Comparison of ENCODE assay signal across 21 cellular contexts in the genomic region with DNA sequence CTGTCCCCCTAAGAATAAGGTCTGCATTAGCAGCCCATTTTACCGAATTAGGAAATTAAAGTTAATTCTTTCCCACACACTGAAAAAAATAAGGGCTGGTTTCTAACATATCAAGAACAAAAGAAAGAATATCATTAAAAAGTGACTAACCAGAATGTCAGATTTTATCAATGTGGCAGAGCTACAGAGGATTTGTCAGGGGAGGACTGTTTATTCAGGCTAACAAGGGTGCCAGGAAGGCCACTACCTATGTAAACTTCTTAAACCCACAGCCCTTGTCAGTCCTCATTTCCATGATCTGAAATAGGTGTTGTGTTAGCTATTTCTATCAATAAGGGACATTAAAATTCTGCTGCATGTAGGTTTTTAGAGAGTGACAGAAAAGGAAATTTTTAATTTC.
A peak's percentile ranks its signal among the peaks of the same experiment; 100 is the strongest.
DNase-seq lines count a peak whose midpoint lies in the region; ATAC-seq and TF ChIP-seq lines count a peak whose summit lies in the region.
"Had no signal": no experiment of that assay in that cellular context is flagged by ENCODE, and none has a peak within 500 bp of the region (broad histone marks: within the 10 kb centered on the region; RNA-seq: fewer than 3 reads in every experiment).

No MANE protein-coding gene starts in this region.

- WGBS in tibial nerve, 2 donors: 66 to 73% methylated on average over 1 of the region's 1 CpG

- H3F3A ChIP-seq in GM23338 (replicated peaks; ENCODE audit: low read depth): no peaks in the 10 kb centered on the region

- H4K20me1 ChIP-seq in GM23338 (replicated peaks; ENCODE audit: insufficient read depth) (no peaks in the 10 kb centered on the region), OCI-LY7 (ENCODE audit: insufficient read depth, low read length) (peaks cover 15% of the 10 kb centered on the region; the same call in 1 of the 2 replicates)

- CTCF ChIA-PET in OCI-LY7 (lab: Charles Lee; ENCODE audit: unreplicated experiment): no interaction called here

- H3K9me3 ChIP-seq in OCI-LY7 (ENCODE audit: low read length) (peaks cover 20% of the 10 kb centered on the region), tibial nerve (peaks cover 0 to 3% (median 0%) of the 10 kb centered on the region in 4 donors)
- H3K9me3 ChIP-seq: HAP-1 had no signal

- ATAC-seq in GM23338 (no peak), foreskin keratinocyte (no peak), GM19452 (IDR thresholded peaks at IDR 0.05; ENCODE audit: unreplicated experiment) (no peak)
- no peak for ATAC-seq in activated T-cell treated with anti-CD3 and anti-CD28 coated beads, Interleukin-2, amount 50 U/mL, for 4 hours

- H3K9me3 Mint-ChIP-seq in GM23338: peaks cover 20% of the 10 kb centered on the region
- peaks cover 8% of the 10 kb centered on the region for H3K9me3 Mint-ChIP-seq in activated T-cell treated with anti-CD3 and anti-CD28 coated beads, Interleukin-2, amount 50 U/mL, for 4 hours

- H3K27ac ChIP-seq in GM23338 (ENCODE audit: low read depth) (0 out of 2 replicates have a peak overlapping the region, but pooled peaks have one; percentile 96), OCI-LY7 (ENCODE audit: low read depth, low read length, poor library complexity, severe bottlenecking) (peak overlapping the region; percentile 60), foreskin keratinocyte (peak overlapping the region; percentile 93), tibial nerve (peak overlapping the region in 2 of 4 donors; percentile 95 to 96)

- no TSS peak for BruUV-seq in OCI-LY7 (replicated peaks; lab: Mats Ljungman, UMichigan)

- H3K4me3 Mint-ChIP-seq in GM23338: no peak overlapping the region
- H3K4me3 Mint-ChIP-seq in activated T-cell treated with anti-CD3 and anti-CD28 coated beads, Interleukin-2, amount 50 U/mL, for 4 hours: no peak overlapping the region
- H3K4me3 Mint-ChIP-seq: activated naive CD4-positive, alpha-beta T cell treated with anti-CD3 and anti-CD28 coated beads, Interleukin-2, amount 10 ng/mL, durations not matched to agents 7 days and 5 days; stimulated activated naive CD8-positive, alpha-beta T cell treated with anti-CD3 and anti-CD28 coated beads, Interleukin-15, Interleukin-2, amounts not matched to agents 100 ng/mL and 50 ng/mL, for 24 hours; T-cell had no signal

- no peak for DNase-seq in GM23338 (ENCODE audit: low spot score)
- DNase-seq in OCI-LY7 (ENCODE audit: low spot score): no peak
- no peak for DNase-seq in foreskin keratinocyte
- DNase-seq in renal cortical epithelial cell (ENCODE audit: low read depth): peak; percentile 22
- no peak for DNase-seq in activated T-cell treated with anti-CD3 and anti-CD28 coated beads, Interleukin-2, amount 50 U/mL, for 4 hours
- DNase-seq in tibial nerve (ENCODE audit: low spot score in 2 of 2): no peak
- no peak for DNase-seq in activated CD4-positive, alpha-beta T cell treated with anti-CD3 and anti-CD28 coated beads, Interleukin-2, amount 50 U/mL, for 48 hours
- DNase-seq: activated CD4-positive, alpha-beta T cell treated with anti-CD3 and anti-CD28 coated beads, Interleukin-2, amount 50 U/mL, for 1 hour; activated T-cell treated with anti-CD3 and anti-CD28 coated beads for 4 hours; foreskin melanocyte; left cardiac atrium; mucosa of descending colon; NCI-H748 treated with DMSO at 0.1 percent for 48 hours; nucleus accumbens; sigmoid colon; stimulated activated CD4-positive, alpha-beta T cell treated with anti-CD3 and anti-CD28 coated beads, Interleukin-2, amount 100 ng/mL, for 24 hours had no signal

- TF ChIP-seq CTCF in GM23338 (conservative IDR thresholded peaks at IDR 0.05; ENCODE audit: low read depth in 2 of 2): no peak
- TF ChIP-seq CTCF in OCI-LY7 (conservative IDR thresholded peaks at IDR 0.05; ENCODE audit: low read length): no peak
- TF ChIP-seq CTCF in foreskin keratinocyte (conservative IDR thresholded peaks at IDR 0.05): no peak
- no peak for TF ChIP-seq CTCF in tibial nerve (IDR thresholded peaks at IDR 0.05)

- no peak overlapping the region for H3K27ac Mint-ChIP-seq in GM23338
- H3K27ac Mint-ChIP-seq: stimulated activated naive CD8-positive, alpha-beta T cell treated with anti-CD3 and anti-CD28 coated beads, Interleukin-15, Interleukin-2, amounts not matched to agents 100 ng/mL and 50 ng/mL, for 24 hours had no signal

- intact Hi-C loops in OCI-LY7 (cut with micrococcal nuclease; ENCODE audit: unreplicated experiment): no loop called here

- H3K36me3 ChIP-seq in GM23338 (ENCODE audit: insufficient read depth) (peaks cover 3% of the 10 kb centered on the region; the same call in 1 of the 2 replicates), OCI-LY7 (ENCODE audit: insufficient read depth, low read length) (peaks cover 74% of the 10 kb centered on the region), tibial nerve (no peaks in the 10 kb centered on the region)
- H3K36me3 ChIP-seq: HAP-1, sigmoid colon had no signal

- H3K27me3 Mint-ChIP-seq in GM23338 (ENCODE audit: insufficient read depth, low read depth, poor library complexity): peaks cover 1% of the 10 kb centered on the region
- H3K27me3 Mint-ChIP-seq in activated T-cell treated with anti-CD3 and anti-CD28 coated beads, Interleukin-2, amount 50 U/mL, for 4 hours (ENCODE audit: low read depth): no peaks in the 10 kb centered on the region
- H3K27me3 Mint-ChIP-seq: activated naive CD4-positive, alpha-beta T cell treated with anti-CD3 and anti-CD28 coated beads, Interleukin-2, amount 10 ng/mL, durations not matched to agents 7 days and 5 days; stimulated activated naive CD8-positive, alpha-beta T cell treated with anti-CD3 and anti-CD28 coated beads, Interleukin-15, Interleukin-2, amounts not matched to agents 100 ng/mL and 50 ng/mL, for 24 hours; T-cell had no signal

- TF ChIP-seq POLR2A in tibial nerve (IDR thresholded peaks at IDR 0.05): no peak

- no peaks in the 10 kb centered on the region for H3K27me3 ChIP-seq in GM23338 (ENCODE audit: insufficient read depth)
- no peaks in the 10 kb centered on the region for H3K27me3 ChIP-seq in foreskin keratinocyte
- H3K27me3 ChIP-seq in tibial nerve: no peaks in the 10 kb centered on the region
- H3K27me3 ChIP-seq: sigmoid colon had no signal

- H2AFZ ChIP-seq in GM23338: no peak overlapping the region
- H2AFZ ChIP-seq in OCI-LY7 (ENCODE audit: low read length): no peak overlapping the region

- no peak overlapping the region for H3K4me3 ChIP-seq in GM23338
- peak overlapping the region; percentile 4 for H3K4me3 ChIP-seq in OCI-LY7 (ENCODE audit: low read depth, low read length, poor library complexity, severe bottlenecking)
- H3K4me3 ChIP-seq in tibial nerve: no peak overlapping the region
- H3K4me3 ChIP-seq: HAP-1, mucosa of descending colon had no signal

- H3K4me2 ChIP-seq in GM23338: no peak overlapping the region; the same call in 1 of the 2 replicates
- H3K4me2 ChIP-seq in OCI-LY7 (ENCODE audit: low read length): peak overlapping the region; percentile 76

- POLR2A ChIA-PET in OCI-LY7 (lab: Charles Lee): interaction anchor here (0.9 to 1.2 kb wide), 4 partner anchors 10 to 52 kb away, joined by 3 to 4 read pairs (median 3); no protein-coding TSS in a partner anchor

- H3K4me1 Mint-ChIP-seq in GM23338: peaks cover 3% of the 10 kb centered on the region; the same call in 2 of the 3 replicates
- peaks cover 31% of the 10 kb centered on the region for H3K4me1 Mint-ChIP-seq in activated T-cell treated with anti-CD3 and anti-CD28 coated beads, Interleukin-2, amount 50 U/mL, for 4 hours (ENCODE audit: low read depth)

- no peak for TF ChIP-seq EP300 in tibial nerve (IDR thresholded peaks at IDR 0.05)

- H3K4me1 ChIP-seq in GM23338 (ENCODE audit: insufficient read depth) (peaks cover 51% of the 10 kb centered on the region), OCI-LY7 (ENCODE audit: insufficient read depth, low read length, poor library complexity, severe bottlenecking) (peaks cover 78% of the 10 kb centered on the region), foreskin keratinocyte (peaks cover 28% of the 10 kb centered on the region), tibial nerve (peaks cover 4 to 61% (median 45%) of the 10 kb centered on the region in 4 donors)

- H3K36me3 Mint-ChIP-seq in GM23338 (ENCODE audit: low read depth): peaks cover 19% of the 10 kb centered on the region
- peaks cover 26% of the 10 kb centered on the region for H3K36me3 Mint-ChIP-seq in activated T-cell treated with anti-CD3 and anti-CD28 coated beads, Interleukin-2, amount 50 U/mL, for 4 hours (ENCODE audit: insufficient read depth)

- H3K9me2 ChIP-seq in GM23338 (ENCODE audit: insufficient read depth) (no peaks in the 10 kb centered on the region), OCI-LY7 (ENCODE audit: insufficient read depth, low read length) (no peaks in the 10 kb centered on the region)

- H3K79me2 ChIP-seq in GM23338 (replicated peaks; ENCODE audit: insufficient read depth) (no peaks in the 10 kb centered on the region), OCI-LY7 (ENCODE audit: insufficient read depth, low read depth, low read length) (peaks cover 100% of the 10 kb centered on the region)

TF ChIP-seq in GM23338, 12 proteins besides CTCF, POLR2A, EP300 and RAD21 (continues in another document):
- no peak for TF ChIP-seq POLR2AphosphoS5 (IDR thresholded peaks at IDR 0.05; ENCODE audit: low read depth)
- no peak for TF ChIP-seq EZH2phosphoT487 (IDR thresholded peaks at IDR 0.05; ENCODE audit: unreplicated experiment)
- TF ChIP-seq NANOG (IDR thresholded peaks at IDR 0.05; ENCODE audit: borderline replicate concordance): no peak
